ENCODE assay signal across 10 cellular contexts in the genomic region with DNA sequence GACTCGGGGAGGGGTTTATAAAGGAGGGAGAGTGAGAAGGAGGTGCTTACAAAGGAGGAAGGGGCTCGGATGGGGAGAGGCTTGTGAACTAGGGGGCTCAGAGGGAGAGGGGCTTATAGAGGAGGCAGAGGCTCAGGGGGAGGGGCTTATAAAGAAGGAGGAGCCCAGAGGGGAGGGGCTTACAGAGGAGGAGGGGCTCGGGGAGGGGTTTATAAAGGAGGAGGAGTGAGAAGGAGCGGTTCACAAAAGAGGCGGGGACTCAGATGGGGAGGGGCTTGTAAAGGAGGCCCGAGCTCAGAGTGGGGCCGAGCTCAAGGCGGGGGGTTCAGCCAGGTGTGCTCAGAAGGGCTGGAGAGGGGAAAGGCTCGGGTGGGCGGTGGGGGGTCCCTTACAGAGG. TPM values are rescaled to one million over a fixed set of nuclear protein-coding genes. Genes with fewer than 3 reads are reported as not detected.
DNase-seq lines count a peak whose midpoint lies in the region; ATAC-seq and TF ChIP-seq lines count a peak whose summit lies in the region.
"Had no signal": no experiment of that assay in that cellular context is flagged by ENCODE, and none has a peak within 500 bp of the region (broad histone marks: within the 10 kb centered on the region; RNA-seq: fewer than 3 reads in every experiment).

No MANE protein-coding gene starts in this region.

- no peaks in the 10 kb centered on the region for H3K9me3 Mint-ChIP-seq in activated naive CD4-positive, alpha-beta T cell treated with anti-CD3 and anti-CD28 coated beads, Interleukin-2, amount 10 ng/mL, durations not matched to agents 7 days and 5 days
- no peaks in the 10 kb centered on the region for H3K9me3 Mint-ChIP-seq in type B pancreatic cell

- peaks cover 11% of the 10 kb centered on the region for H3K27me3 Mint-ChIP-seq in activated naive CD4-positive, alpha-beta T cell treated with anti-CD3 and anti-CD28 coated beads, Interleukin-2, amount 10 ng/mL, durations not matched to agents 7 days and 5 days
- peaks cover 15% of the 10 kb centered on the region for H3K27me3 Mint-ChIP-seq in type B pancreatic cell

- peaks cover 14% of the 10 kb centered on the region for H3K4me1 Mint-ChIP-seq in activated naive CD4-positive, alpha-beta T cell treated with anti-CD3 and anti-CD28 coated beads, Interleukin-2, amount 10 ng/mL, durations not matched to agents 7 days and 5 days
- no peaks in the 10 kb centered on the region for H3K4me1 Mint-ChIP-seq in type B pancreatic cell (ENCODE audit: unreplicated experiment)

- no peaks in the 10 kb centered on the region for H3K36me3 Mint-ChIP-seq in activated naive CD4-positive, alpha-beta T cell treated with anti-CD3 and anti-CD28 coated beads, Interleukin-2, amount 10 ng/mL, durations not matched to agents 7 days and 5 days
- H3K36me3 Mint-ChIP-seq in type B pancreatic cell: no peaks in the 10 kb centered on the region

- ATAC-seq in stimulated activated naive CD8-positive, alpha-beta T cell treated with anti-CD3 and anti-CD28 coated beads, Interleukin-15, Interleukin-2, amounts not matched to agents 100 U/mL and 50 U/mL, for 24 hours: no peak
- ATAC-seq in left lobe of liver (no peak), GM19351 (IDR thresholded peaks at IDR 0.05; ENCODE audit: unreplicated experiment) (no peak)

- CTCF ChIA-PET in activated naive CD4-positive, alpha-beta T cell treated with anti-CD3 and anti-CD28 coated beads, Interleukin-2, amount 10 ng/mL, durations not matched to agents 7 days and 5 days (lab: Charles Lee): interaction anchor here (0.7 to 1.3 kb wide), 4 partner anchors 17 to 226 kb away, joined by 3 read pairs; no protein-coding TSS in a partner anchor
- CTCF ChIA-PET in RWPE1 (lab: Yijun Ruan, JAX): interaction anchor here (1.1 kb wide), 1 partner anchor 175 kb away, joined by 5 read pairs; no protein-coding TSS in a partner anchor

- H3K27ac ChIP-seq in RWPE1: no peak overlapping the region
- no peak overlapping the region for H3K27ac ChIP-seq in effector memory CD4-positive, alpha-beta T cell (ENCODE audit: insufficient read depth, low read length, poor library complexity, severe bottlenecking)

- H3K27me3 ChIP-seq in effector memory CD4-positive, alpha-beta T cell (replicated peaks; ENCODE audit: control insufficient read depth, insufficient read depth, low read length, poor library complexity, severe bottlenecking): no peaks in the 10 kb centered on the region

- POLR2A ChIA-PET in RWPE1 (lab: Yijun Ruan, JAX; ENCODE audit: low non-redundant PET): no interaction called here

- DNase-seq in activated naive CD4-positive, alpha-beta T cell treated with anti-CD3 and anti-CD28 coated beads, Interleukin-2, amount 10 ng/mL, durations not matched to agents 7 days and 5 days: peak; percentile 62
- no peak for DNase-seq in activated naive CD4-positive, alpha-beta T cell treated with Interleukin-2 at 50 U/mL for 16 hours
- DNase-seq in RWPE1 (ENCODE audit: low spot score) (peak; percentile 46), left lobe of liver (ENCODE audit: low spot score) (no peak), type B pancreatic cell (ENCODE audit: extremely low spot score, unreplicated experiment) (no peak)
- peak in 2 of 3 donors; percentile 19 to 34 for DNase-seq in effector memory CD4-positive, alpha-beta T cell
- DNase-seq in stimulated activated naive CD8-positive, alpha-beta T cell treated with anti-CD3 and anti-CD28 coated beads, Interleukin-15, Interleukin-2, amounts not matched to agents 100 U/mL and 50 U/mL, for 24 hours: peak; percentile 33

- no peak overlapping the region for H3K4me3 Mint-ChIP-seq in activated naive CD4-positive, alpha-beta T cell treated with anti-CD3 and anti-CD28 coated beads, Interleukin-2, amount 10 ng/mL, durations not matched to agents 7 days and 5 days
- H3K4me3 Mint-ChIP-seq in type B pancreatic cell: no peak overlapping the region

- no peak overlapping the region for H3K4me3 ChIP-seq in effector memory CD4-positive, alpha-beta T cell (ENCODE audit: insufficient read depth, low read depth, low read length, poor library complexity, severe bottlenecking)

- H3K9me3 ChIP-seq in effector memory CD4-positive, alpha-beta T cell (ENCODE audit: control insufficient read depth, low read length): no peaks in the 10 kb centered on the region

- peaks cover 15% of the 10 kb centered on the region for H3K4me1 ChIP-seq in effector memory CD4-positive, alpha-beta T cell (ENCODE audit: control insufficient read depth, insufficient read depth, low read length, poor library complexity, severe bottlenecking)

- H3K36me3 ChIP-seq in effector memory CD4-positive, alpha-beta T cell (ENCODE audit: control insufficient read depth, insufficient read depth, low read length): no peaks in the 10 kb centered on the region

- H3K27ac Mint-ChIP-seq in activated naive CD4-positive, alpha-beta T cell treated with anti-CD3 and anti-CD28 coated beads, Interleukin-2, amount 10 ng/mL, durations not matched to agents 7 days and 5 days: no peak overlapping the region
- H3K27ac Mint-ChIP-seq in type B pancreatic cell: no peak overlapping the region

- TF ChIP-seq CTCF in RWPE1 (conservative IDR thresholded peaks at IDR 0.05; ENCODE audit: low read depth) (no peak), type B pancreatic cell (conservative IDR thresholded peaks at IDR 0.05) (no peak)

RNA-seq across cellular contexts. Expression of a gene that starts 0.5 kb away (rescaled TPM):
- total RNA-seq in left lobe of liver (10.8 TPM), type B pancreatic cell (ENCODE audit: low replicate concordance) (7.0 and 21.9 TPM in 2 replicates)
- total RNA-seq: NCI-H460, pulmonary artery endothelial cell had no signal

RNA-seq across cellular contexts. Expression of a gene that starts 3.4 kb away (rescaled TPM):
- total RNA-seq in left lobe of liver: not detected
- not detected in 2 replicates for total RNA-seq in type B pancreatic cell (ENCODE audit: low replicate concordance)
- total RNA-seq: NCI-H460, pulmonary artery endothelial cell had no signal

RNA-seq across cellular contexts. Expression of a gene that starts 20.7 kb away (rescaled TPM):
- total RNA-seq in left lobe of liver: 5.5 TPM
- 10.5 and 10.8 TPM in 2 replicates for total RNA-seq in type B pancreatic cell (ENCODE audit: low replicate concordance)

RNA-seq across cellular contexts. Expression of a gene that starts 26.3 kb away (rescaled TPM):
- total RNA-seq in left lobe of liver (27.4 TPM), type B pancreatic cell (ENCODE audit: low replicate concordance) (59.4 and 63.2 TPM in 2 replicates)

RNA-seq across cellular contexts. Expression of a gene that starts 59.2 kb away (rescaled TPM):
- total RNA-seq in left lobe of liver (1.9 TPM), type B pancreatic cell (ENCODE audit: low replicate concordance) (1.3 and 3.4 TPM in 2 replicates)
- total RNA-seq: NCI-H460, pulmonary artery endothelial cell had no signal

Comparison
In these comparisons a context has a peak if more than half of its experiments do, and no peak if none do; other contexts are left out.
1. DNase-seq: peak in activated naive CD4-positive, alpha-beta T cell treated with anti-CD3 and anti-CD28 coated beads, Interleukin-2, amount 10 ng/mL, durations not matched to agents 7 days and 5 days (single experiment), RWPE1 (single experiment), effector memory CD4-positive, alpha-beta T cell (2 of 3) and stimulated activated naive CD8-positive, alpha-beta T cell treated with anti-CD3 and anti-CD28 coated beads, Interleukin-15, Interleukin-2, amounts not matched to agents 100 U/mL and 50 U/mL, for 24 hours (single experiment); none in activated naive CD4-positive, alpha-beta T cell treated with Interleukin-2 at 50 U/mL for 16 hours (single experiment), left lobe of liver (single experiment) and type B pancreatic cell (single experiment).